In genomic region chr6:125192610-125192930, GRCh38 we compare ENCODE assay signal across 11 cellular contexts.
DNase-seq lines count a peak whose midpoint lies in the region; ATAC-seq and TF ChIP-seq lines count a peak whose summit lies in the region.
"Had no signal": no experiment of that assay in that cellular context is flagged by ENCODE, and none has a peak within 500 bp of the region (broad histone marks: within the 10 kb centered on the region; RNA-seq: fewer than 3 reads in every experiment).

No MANE protein-coding gene starts in this region.

- H3K27ac Mint-ChIP-seq in stimulated activated naive CD8-positive, alpha-beta T cell treated with anti-CD3 and anti-CD28 coated beads, Interleukin-15, amount 100 ng/mL, for 72 hours, result no peak overlapping the region
- H3K27ac Mint-ChIP-seq: activated naive CD8-positive, alpha-beta T cell treated with anti-CD3 and anti-CD28 coated beads, Interleukin-2, amount 50 U/mL, for 24 hours; nephron had no signal

- no peaks in the 10 kb centered on the region for H3K9me3 Mint-ChIP-seq in stimulated activated naive CD8-positive, alpha-beta T cell treated with anti-CD3 and anti-CD28 coated beads, Interleukin-15, amount 100 ng/mL, for 72 hours
- H3K9me3 Mint-ChIP-seq: activated naive CD8-positive, alpha-beta T cell treated with anti-CD3 and anti-CD28 coated beads, Interleukin-2, amount 50 U/mL, for 24 hours; nephron had no signal

- H3K4me3 Mint-ChIP-seq in stimulated activated naive CD8-positive, alpha-beta T cell treated with anti-CD3 and anti-CD28 coated beads, Interleukin-15, amount 100 ng/mL, for 72 hours, result no peak overlapping the region
- H3K4me3 Mint-ChIP-seq: activated naive CD8-positive, alpha-beta T cell treated with anti-CD3 and anti-CD28 coated beads, Interleukin-2, amount 50 U/mL, for 24 hours; nephron had no signal

- H3K4me3 ChIP-seq in foreskin fibroblast (ENCODE audit: low read depth in 1 of 2, low read length in 2 of 2), result no peak overlapping the region
- H3K4me3 ChIP-seq in coronary artery, result no peak overlapping the region

- no peaks in the 10 kb centered on the region for H3K4me1 Mint-ChIP-seq in stimulated activated naive CD8-positive, alpha-beta T cell treated with anti-CD3 and anti-CD28 coated beads, Interleukin-15, amount 100 ng/mL, for 72 hours
- H3K4me1 Mint-ChIP-seq: activated naive CD8-positive, alpha-beta T cell treated with anti-CD3 and anti-CD28 coated beads, Interleukin-2, amount 50 U/mL, for 24 hours had no signal

- TF ChIP-seq CTCF in foreskin fibroblast (IDR thresholded peaks at IDR 0.05; ENCODE audit: low read depth, low read length) (no peak), GM20000 (IDR thresholded peaks at IDR 0.05; ENCODE audit: extremely low read depth, missing control alignments) (no peak), coronary artery (IDR thresholded peaks at IDR 0.05) (no peak)

- peak; percentile 21 for ATAC-seq in stimulated activated naive CD8-positive, alpha-beta T cell treated with anti-CD3 and anti-CD28 coated beads, Interleukin-15, amount 100 ng/mL, for 72 hours
- ATAC-seq in stimulated activated naive CD8-positive, alpha-beta T cell treated with anti-CD3 and anti-CD28 coated beads, Interleukin-15, Interleukin-2, amounts not matched to agents 100 U/mL and 50 U/mL, for 24 hours, result no peak
- peak; percentile 6 for ATAC-seq in HG03342 (IDR thresholded peaks at IDR 0.05; ENCODE audit: unreplicated experiment)

- no peak for DNase-seq in stimulated activated naive CD8-positive, alpha-beta T cell treated with anti-CD3 and anti-CD28 coated beads, Interleukin-15, amount 100 ng/mL, for 72 hours
- DNase-seq in stimulated activated naive CD8-positive, alpha-beta T cell treated with anti-CD3 and anti-CD28 coated beads, Interleukin-15, Interleukin-2, amounts not matched to agents 100 U/mL and 50 U/mL, for 24 hours, result no peak
- no peak for DNase-seq in caudate nucleus (lab: John Stamatoyannopoulos, UW)
- DNase-seq in foreskin fibroblast, result no peak
- no peak for DNase-seq in GM20000 (ENCODE audit: low spot score)
- no peak for DNase-seq in activated T-cell treated with anti-CD3 and anti-CD28 coated beads, Interleukin-2, amount 50 U/mL, for 1 hour
- DNase-seq in coronary artery (ENCODE audit: low spot score), result no peak

- peaks cover 6% of the 10 kb centered on the region for H3K27me3 Mint-ChIP-seq in stimulated activated naive CD8-positive, alpha-beta T cell treated with anti-CD3 and anti-CD28 coated beads, Interleukin-15, amount 100 ng/mL, for 72 hours
- H3K27me3 Mint-ChIP-seq: activated naive CD8-positive, alpha-beta T cell treated with anti-CD3 and anti-CD28 coated beads, Interleukin-2, amount 50 U/mL, for 24 hours had no signal

- H3K27ac ChIP-seq in caudate nucleus (ENCODE audit: low read depth, low read length) (peak overlapping the region; percentile 11), coronary artery (no peak overlapping the region)
- H3K27ac ChIP-seq: HL-60 had no signal
